In the genomic region with DNA sequence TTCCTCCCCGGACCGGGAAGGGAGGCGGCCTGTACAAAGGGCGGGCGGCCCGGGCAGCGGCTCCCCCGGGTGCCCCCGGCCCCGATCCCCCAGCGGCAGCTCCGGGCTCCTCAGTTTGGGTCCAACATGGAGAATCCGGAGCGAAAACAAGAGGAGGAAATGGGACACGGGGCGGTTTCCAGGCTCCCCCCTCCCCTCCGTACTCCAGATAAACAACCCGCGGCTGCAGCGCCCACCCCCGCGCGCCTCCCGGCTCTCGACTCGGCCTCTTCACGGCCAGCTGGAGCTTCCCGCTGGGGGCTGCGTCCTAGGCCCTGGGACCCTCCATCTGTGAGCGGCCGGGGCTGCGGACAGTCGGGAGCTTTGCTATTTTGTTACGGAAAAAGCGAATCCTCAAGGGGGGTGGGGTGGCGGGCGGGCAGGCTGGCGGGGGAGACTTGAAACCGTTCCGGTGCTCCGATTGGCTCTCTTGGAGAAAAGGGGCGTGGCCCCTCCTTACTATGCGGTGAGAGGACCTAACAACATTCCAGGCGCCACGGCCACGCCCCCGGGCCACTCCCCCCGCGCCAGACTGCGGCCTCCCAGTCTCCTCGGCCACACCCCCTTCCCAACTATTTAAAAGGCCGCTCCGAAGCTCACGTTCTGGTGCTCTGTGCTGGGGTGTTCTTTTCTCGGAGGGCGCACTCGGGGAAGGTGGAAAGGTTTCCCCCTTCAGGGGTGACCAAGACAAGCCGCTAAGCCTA, we compare ENCODE assay signal across 8 cellular contexts. TPM values are rescaled to one million over a fixed set of nuclear protein-coding genes. Genes with fewer than 3 reads are reported as not detected.
DNase-seq lines count a peak whose midpoint lies in the region; ATAC-seq and TF ChIP-seq lines count a peak whose summit lies in the region.

A gene with protein sequence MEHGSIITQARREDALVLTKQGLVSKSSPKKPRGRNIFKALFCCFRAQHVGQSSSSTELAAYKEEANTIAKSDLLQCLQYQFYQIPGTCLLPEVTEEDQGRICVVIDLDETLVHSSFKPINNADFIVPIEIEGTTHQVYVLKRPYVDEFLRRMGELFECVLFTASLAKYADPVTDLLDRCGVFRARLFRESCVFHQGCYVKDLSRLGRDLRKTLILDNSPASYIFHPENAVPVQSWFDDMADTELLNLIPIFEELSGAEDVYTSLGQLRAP (minus strand): TSS at position 153 of the 743 bp plus-strand sequence. CDS start 294 bp downstream, outside the sequence.

- H3K4me3 ChIP-seq in cardiac muscle cell (peak within 1 kb of the TSS; percentile 82), parathyroid adenoma (ENCODE audit: low read depth, low read length) (peak within 1 kb of the TSS; percentile 98), tibial artery (peak within 1 kb of the TSS; percentile 97 to 100)

- 0 to 1% (median 1%) methylated on average over 47 to 58 of the region's 58 CpGs for WGBS in adipose tissue, 3 donors

- H3K4me1 ChIP-seq in cardiac muscle cell (ENCODE audit: low read depth): peaks cover 42% of the 10 kb centered on the region
- H3K4me1 ChIP-seq in parathyroid adenoma: peaks cover 20% of the 10 kb centered on the region
- peaks cover 0 to 56% (median 47%) of the 10 kb centered on the region in 4 donors for H3K4me1 ChIP-seq in tibial artery

- no peaks in the 10 kb centered on the region for H3K9me3 ChIP-seq in cardiac muscle cell (ENCODE audit: low read depth)
- no peaks in the 10 kb centered on the region for H3K9me3 ChIP-seq in parathyroid adenoma (ENCODE audit: control insufficient read depth, low read length)
- no peaks in the 10 kb centered on the region for H3K9me3 ChIP-seq in tibial artery

- DNase-seq in GM04503 (ENCODE audit: low read depth) (peak; percentile 83), NCI-H146 treated with DMSO at 0.1 percent for 48 hours (lab: John Stamatoyannopoulos, UW; ENCODE audit: unreplicated experiment) (peak; percentile 91), T-helper 1 cell (peak; percentile 82 to 91 (median 84)), cardiac muscle cell (ENCODE audit: low read depth in 1 of 2, low spot score in 1 of 2) (peak; percentile 99 to 100), tibial artery (peak; percentile 100)

- H3K9ac ChIP-seq in parathyroid adenoma: peak within 1 kb of the TSS; percentile 91

- H3K4me2 ChIP-seq in parathyroid adenoma (ENCODE audit: low read length): peak within 1 kb of the TSS; percentile 95

- H3K27ac ChIP-seq in adipose tissue (ENCODE audit: low read depth, low read length) (peak within 1 kb of the TSS; percentile 94), cardiac muscle cell (peak within 1 kb of the TSS; percentile 100), parathyroid adenoma (peak within 1 kb of the TSS; percentile 99), tibial artery (peak within 1 kb of the TSS; percentile 100)

- H3K79me2 ChIP-seq in parathyroid adenoma: peaks cover 39% of the 10 kb centered on the region

- peak; percentile 39 for ATAC-seq in HG02763 (IDR thresholded peaks at IDR 0.05; ENCODE audit: unreplicated experiment)

- H3K36me3 ChIP-seq in cardiac muscle cell (no peaks in the 10 kb centered on the region), parathyroid adenoma (ENCODE audit: control insufficient read depth, insufficient read depth, low read length) (no peaks in the 10 kb centered on the region), tibial artery (peaks cover 0 to 10% (median 0%) of the 10 kb centered on the region in 3 donors)

- H2AFZ ChIP-seq in parathyroid adenoma: peak within 1 kb of the TSS; percentile 99

- H3K27me3 ChIP-seq in cardiac muscle cell: no peaks in the 10 kb centered on the region
- no peaks in the 10 kb centered on the region for H3K27me3 ChIP-seq in parathyroid adenoma (ENCODE audit: control insufficient read depth, insufficient read depth, low read length)
- no peaks in the 10 kb centered on the region for H3K27me3 ChIP-seq in tibial artery

- no peak for TF ChIP-seq CTCF in cardiac muscle cell (IDR thresholded peaks at IDR 0.05; ENCODE audit: low read depth, low read length)
- TF ChIP-seq CTCF in parathyroid adenoma (IDR thresholded peaks at IDR 0.05): no peak
- TF ChIP-seq CTCF in tibial artery (IDR thresholded peaks at IDR 0.05): peak; percentile 11 to 21

- intact Hi-C loops in tibial artery (cut with DNase I; ENCODE audit: low total_unique reads): loop anchor here (1.0 kb wide), 1 partner anchor 19 kb away; no protein-coding TSS in a partner anchor

RNA-seq across cellular contexts. Expression of the gene that starts here (rescaled TPM):
- polyA plus RNA-seq in adipose tissue (100 to 1,000 TPM in 1 of 3 donors, 10 to 100 TPM in 2; 76.0 to 106 (median 96.4) TPM), cardiac muscle cell (82.9 and 108 TPM in 2 replicates)
- 103 and 105 TPM in 2 replicates for total RNA-seq in cardiac muscle cell

Comparison
In these comparisons a context has a peak if more than half of its experiments do, and no peak if none do; other contexts are left out.
1. Peak in every context shown above with its lines: DNase-seq, ATAC-seq, H3K4me3 ChIP-seq and H3K27ac ChIP-seq.
2. CTCF ChIP-seq: peak in tibial artery (2 of 2); none in cardiac muscle cell (single experiment) and parathyroid adenoma (single experiment).